8 cellular contexts compared by ENCODE assay signal in genomic region chr17:1683489-1683888, GRCh38. TPM values are rescaled to one million over a fixed set of nuclear protein-coding genes. Genes with fewer than 3 reads are reported as not detected.
DNase-seq lines count a peak whose midpoint lies in the region; ATAC-seq and TF ChIP-seq lines count a peak whose summit lies in the region.

No MANE protein-coding gene starts in this region.

- peaks cover 4% of the 10 kb centered on the region for H3K27me3 Mint-ChIP-seq in activated naive CD4-positive, alpha-beta T cell treated with anti-CD3 and anti-CD28 coated beads, Interleukin-2, amount 10 ng/mL, durations not matched to agents 7 days and 5 days
- H3K27me3 Mint-ChIP-seq in activated naive CD8-positive, alpha-beta T cell = no peaks in the 10 kb centered on the region

- H3K4me3 Mint-ChIP-seq in activated naive CD4-positive, alpha-beta T cell treated with anti-CD3 and anti-CD28 coated beads, Interleukin-2, amount 10 ng/mL, durations not matched to agents 7 days and 5 days = peak overlapping the region; percentile 99
- H3K4me3 Mint-ChIP-seq in activated naive CD8-positive, alpha-beta T cell = peak overlapping the region; percentile 98

- no peak for DNase-seq in activated naive CD4-positive, alpha-beta T cell treated with anti-CD3 and anti-CD28 coated beads, Interleukin-2, amount 10 ng/mL, durations not matched to agents 7 days and 5 days
- DNase-seq in activated naive CD4-positive, alpha-beta T cell (lab: John Stamatoyannopoulos, UW) = no peak
- no peak for DNase-seq in right lobe of liver
- DNase-seq in transverse colon = no peak
- no peak for DNase-seq in GM20000 (ENCODE audit: low spot score)
- no peak for DNase-seq in GM03348 (ENCODE audit: low spot score)

- peaks cover 37% of the 10 kb centered on the region for H3K4me1 Mint-ChIP-seq in activated naive CD4-positive, alpha-beta T cell treated with anti-CD3 and anti-CD28 coated beads, Interleukin-2, amount 10 ng/mL, durations not matched to agents 7 days and 5 days
- H3K4me1 Mint-ChIP-seq in activated naive CD8-positive, alpha-beta T cell (ENCODE audit: low read depth) = peaks cover 45% of the 10 kb centered on the region

- intact Hi-C loops in right lobe of liver (cut with DNase I) = no loop called here
- intact Hi-C loops in transverse colon (cut with DNase I; ENCODE audit: low total_unique reads) = loop anchor here (1.0 kb wide), 1 partner anchor 19 kb away; no protein-coding TSS in a partner anchor

- H3K9me3 Mint-ChIP-seq in activated naive CD4-positive, alpha-beta T cell treated with anti-CD3 and anti-CD28 coated beads, Interleukin-2, amount 10 ng/mL, durations not matched to agents 7 days and 5 days = no peaks in the 10 kb centered on the region
- H3K9me3 Mint-ChIP-seq in activated naive CD8-positive, alpha-beta T cell (ENCODE audit: low read depth) = no peaks in the 10 kb centered on the region

- ATAC-seq in right lobe of liver (no peak), HG03354 (IDR thresholded peaks at IDR 0.05; ENCODE audit: poor library complexity, severe bottlenecking, unreplicated experiment) (no peak)

- H3K4me3 ChIP-seq in right lobe of liver (peak overlapping the region; percentile 74 to 97 (median 94)), transverse colon (peak overlapping the region in 3 of 4 donors; percentile 59 to 87 (median 80))

- TF ChIP-seq EP300 in transverse colon (IDR thresholded peaks at IDR 0.05; ENCODE audit: low read depth) = no peak

- H3K27me3 ChIP-seq in right lobe of liver (no peaks in the 10 kb centered on the region), transverse colon (no peaks in the 10 kb centered on the region)

- CTCF ChIA-PET in activated naive CD4-positive, alpha-beta T cell treated with anti-CD3 and anti-CD28 coated beads, Interleukin-2, amount 10 ng/mL, durations not matched to agents 7 days and 5 days (lab: Charles Lee) = interaction anchor here (1.0 to 2.5 kb wide), 2 partner anchors 14 to 38 kb away, joined by 4 to 15 read pairs; no protein-coding TSS in a partner anchor

- H3K27ac ChIP-seq in right lobe of liver (peak overlapping the region in 2 of 3 donors; percentile 87 to 95), transverse colon (peak overlapping the region; percentile 90 to 97 (median 92))

- in situ Hi-C loops in transverse colon (cut with MboI; ENCODE audit: low pct_ligation_motif_present in 1 of 4, low pct_unique_long_range_greater_than_20kb in 1 of 4, low sequenced_read_pairs in 3 of 4) = loop anchor here in 2 of 4 donors (25.0 kb wide), 2 partner anchors 179 to 354 kb away; partner anchors contain the start of genes DPH1 (in 1 of the 2), OVCA2 (in 1 of the 2) and RTN4RL1 (in 1 of the 2)

- peaks cover 57% of the 10 kb centered on the region for H3K36me3 Mint-ChIP-seq in activated naive CD4-positive, alpha-beta T cell treated with anti-CD3 and anti-CD28 coated beads, Interleukin-2, amount 10 ng/mL, durations not matched to agents 7 days and 5 days
- H3K36me3 Mint-ChIP-seq in activated naive CD8-positive, alpha-beta T cell = peaks cover 11% of the 10 kb centered on the region

- H3K36me3 ChIP-seq in right lobe of liver (peaks cover 13 to 48% (median 31%) of the 10 kb centered on the region in 4 donors), transverse colon (peaks cover 0 to 44% (median 21%) of the 10 kb centered on the region in 4 donors)

- no peak for TF ChIP-seq CTCF in right lobe of liver (IDR thresholded peaks at IDR 0.05)
- no peak for TF ChIP-seq CTCF in transverse colon (IDR thresholded peaks at IDR 0.05)
- TF ChIP-seq CTCF in GM20000 (IDR thresholded peaks at IDR 0.05; ENCODE audit: extremely low read depth, missing control alignments) = no peak

- H3K27ac Mint-ChIP-seq in activated naive CD4-positive, alpha-beta T cell treated with anti-CD3 and anti-CD28 coated beads, Interleukin-2, amount 10 ng/mL, durations not matched to agents 7 days and 5 days = peak overlapping the region; percentile 96
- H3K27ac Mint-ChIP-seq in activated naive CD8-positive, alpha-beta T cell = peak overlapping the region; percentile 98

- 60% methylated on average over 5 of the region's 5 CpGs for WGBS in right lobe of liver (ENCODE audit: insufficient coverage, low coverage, low lambda C conversion rate, missing lambda C conversion rate)
- 82 to 84% methylated on average over 5 of the region's 5 CpGs for WGBS in transverse colon (ENCODE audit: low coverage in 1 of 2), 2 donors

- H3K4me1 ChIP-seq in right lobe of liver (peaks cover 0 to 11% (median 3%) of the 10 kb centered on the region in 4 donors), transverse colon (peaks cover 6 to 23% (median 19%) of the 10 kb centered on the region in 4 donors)

- H3K9me3 ChIP-seq in right lobe of liver = no peaks in the 10 kb centered on the region
- no peaks in the 10 kb centered on the region for H3K9me3 ChIP-seq in transverse colon

- TF ChIP-seq POLR2A in right lobe of liver (IDR thresholded peaks at IDR 0.05) (no peak), transverse colon (IDR thresholded peaks at IDR 0.05) (no peak)

RNA-seq across cellular contexts. Expression of gene PRPF8, which starts 1.2 kb away (rescaled TPM):
- 100 to 1,000 TPM in 3 of 6 experiments, 10 to 100 TPM in 3; 79.3 to 116 (median 102) TPM for total RNA-seq in right lobe of liver
- 100 to 1,000 TPM; 155 to 410 (median 169) TPM for total RNA-seq in transverse colon

RNA-seq across cellular contexts. Expression of gene TLCD2, which starts 26.7 kb away (rescaled TPM):
- 10 to 100 TPM in 1 of 6 experiments, 1 to 10 TPM in 5; 2.5 to 17.7 (median 3.7) TPM for total RNA-seq in right lobe of liver
- 10 to 100 TPM; 21.6 to 48.6 (median 31.5) TPM for total RNA-seq in transverse colon

RNA-seq across cellular contexts. Expression of gene RILP, which starts 33.8 kb away (rescaled TPM):
- 10 to 100 TPM; 14.6 to 47.3 (median 23.9) TPM for total RNA-seq in right lobe of liver
- 100 to 1,000 TPM in 2 of 4 donors, 10 to 100 TPM in 2; 59.3 to 185 (median 108) TPM for total RNA-seq in transverse colon

RNA-seq across cellular contexts. Expression of gene SCARF1, which starts 38.0 kb away (rescaled TPM):
- total RNA-seq in right lobe of liver (10 to 100 TPM in 2 of 6 experiments, 1 to 10 TPM in 4; 6.9 to 16.9 (median 8.4) TPM), transverse colon (10 to 100 TPM; 11.2 to 63.2 (median 16.3) TPM)

RNA-seq across cellular contexts. Expression of gene WDR81, which starts 41.0 kb away (rescaled TPM):
- total RNA-seq in right lobe of liver = 10 to 100 TPM; 23.0 to 27.2 (median 23.9) TPM
- 10 to 100 TPM; 26.1 to 73.7 (median 35.7) TPM for total RNA-seq in transverse colon
